15 cellular contexts compared by ENCODE assay signal in the genomic region with DNA sequence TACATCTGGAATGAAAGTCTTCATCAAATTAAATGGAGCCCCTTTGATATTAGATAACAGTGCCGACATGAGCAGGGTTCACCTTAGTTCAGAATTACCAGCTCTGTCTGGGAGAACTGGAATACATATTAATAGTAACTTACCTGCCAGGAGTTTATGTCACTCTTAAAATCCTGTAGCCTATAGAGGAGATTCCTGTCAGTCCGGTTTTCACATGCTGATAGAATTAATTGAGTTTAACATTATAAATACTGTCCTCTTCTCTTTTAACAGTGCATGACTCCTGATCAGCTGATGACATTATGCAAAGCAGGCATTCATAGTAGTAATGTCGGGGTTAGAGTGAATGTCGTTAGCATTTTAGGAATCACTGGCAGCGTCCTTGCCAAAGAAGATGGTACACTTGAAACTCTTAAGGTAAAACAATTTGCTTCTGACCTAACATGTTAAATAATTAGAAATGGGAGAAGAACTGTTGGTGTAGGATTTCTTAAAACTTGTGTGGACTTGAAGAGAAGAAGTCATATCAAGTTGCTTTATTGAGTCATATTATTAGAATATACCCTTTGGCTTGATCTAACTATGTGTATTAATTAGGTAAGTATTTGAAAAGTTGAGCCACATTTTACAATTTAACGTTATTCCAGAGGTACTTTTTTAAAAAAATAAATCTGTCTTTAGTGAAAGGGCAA.
"Had no signal": no experiment of that assay in that cellular context is flagged by ENCODE, and none has a peak within 500 bp of the region (broad histone marks: within the 10 kb centered on the region; RNA-seq: fewer than 3 reads in every experiment).

No MANE protein-coding gene starts in this region.

- H3K9me3 ChIP-seq: body of pancreas, sigmoid colon had no signal

- H3K27ac ChIP-seq: body of pancreas, sigmoid colon had no signal

- H3K27me3 ChIP-seq: body of pancreas, sigmoid colon had no signal

- H3K4me1 ChIP-seq: body of pancreas, sigmoid colon had no signal

- DNase-seq: activated B cell treated with CpG ODN at 0.5 μM for 24 hours; activated CD4-positive, alpha-beta T cell treated with anti-CD3 and anti-CD28 coated beads, Interleukin-2, amount 50 U/mL, for 1 hour; activated naive CD4-positive, alpha-beta T cell treated with anti-CD3 and anti-CD28 coated beads, Interleukin-2, amount 50 U/mL, for 16 hours; activated T-cell treated with anti-CD3 and anti-CD28 coated beads for 4 hours; amniotic stem cell; body of pancreas; cerebellar nuclear complex; effector memory CD8-positive, alpha-beta T cell; head of caudate nucleus; sigmoid colon; stimulated activated CD4-positive, alpha-beta T cell treated with anti-CD3 and anti-CD28 coated beads, Interleukin-12 subunit alpha, Interleukin-12 subunit beta, amount 100 ng/mL, for 4 hours; stimulated activated CD4-positive, alpha-beta T cell treated with anti-CD3 and anti-CD28 coated beads, Interleukin-2, amount 100 ng/mL, for 48 hours; stimulated activated naive CD4-positive, alpha-beta T cell treated with Interleukin-2 at 50 U/mL for 16 hours had no signal

- ATAC-seq: activated T-helper 17 cell treated with anti-CD3 and anti-CD28 coated beads, Interleukin-2, amount 50 U/mL, for 72 hours; body of pancreas; effector memory CD8-positive, alpha-beta T cell; left lobe of liver had no signal

- H3K4me3 ChIP-seq: body of pancreas, sigmoid colon had no signal
